ENCODE assay signal across 26 cellular contexts in genomic region chr6:7636151-7636550, GRCh38. TPM values are rescaled to one million over a fixed set of nuclear protein-coding genes. Genes with fewer than 3 reads are reported as not detected.
DNase-seq lines count a peak whose midpoint lies in the region; FAIRE-seq and TF ChIP-seq lines count a peak whose summit lies in the region.
"Had no signal": no experiment of that assay in that cellular context is flagged by ENCODE, and none has a peak within 500 bp of the region (broad histone marks: within the 10 kb centered on the region; RNA-seq: fewer than 3 reads in every experiment).

No MANE protein-coding gene starts in this region.

- peak; percentile 20 for FAIRE-seq in HTR-8/SVneo (lab: Jason Lieb, UNC)
- FAIRE-seq: A549, D721Med, GM12892, K562 had no signal

- H3K27ac ChIP-seq in RWPE1: no peak overlapping the region
- H3K27ac ChIP-seq: A549; BLaER1 treated with 17β-estradiol and CSF1 and Interleukin-3, amounts not matched to agents 10 nM and 100 nM; HL-60; SK-N-MC had no signal

- in situ Hi-C loops in astrocyte of the spinal cord (cut with HindIII; ENCODE audit: low sequenced_read_pairs): no loop called here

- POLR2A ChIA-PET in RWPE1 (lab: Yijun Ruan, JAX; ENCODE audit: low non-redundant PET): no interaction called here

- DNase-seq in Daoy (ENCODE audit: low read depth) (peak; percentile 54), HTR-8/SVneo (ENCODE audit: insufficient read length, low spot score) (no peak), astrocyte of the spinal cord (ENCODE audit: low read depth, low spot score) (peak; percentile 19), kidney tubule cell (ENCODE audit: low spot score) (peak; percentile 59), RWPE1 (ENCODE audit: low spot score) (no peak), Kasumi-1 (lab: John Stamatoyannopoulos, UW) (no peak), DMS79 treated with DMSO at 0.1 percent for 48 hours (lab: John Stamatoyannopoulos, UW) (no peak)
- DNase-seq: AML-193; CD4-positive, alpha-beta T cell; DMS53; NCI-H1048; NCI-H1417 treated with DMSO at 0.1 percent for 48 hours; NCI-H1694 treated with DMSO at 0.1 percent for 48 hours; NCI-H2081 treated with DMSO at 0.1 percent for 48 hours; NCI-H2171; NCI-H226; NCI-H510A; NCI-H69; SIG-M5 had no signal

- CTCF ChIA-PET in RWPE1 (lab: Yijun Ruan, JAX): no interaction called here

- no peak for TF ChIP-seq CTCF in astrocyte of the spinal cord (IDR thresholded peaks at IDR 0.05; ENCODE audit: low read depth, low read length)
- TF ChIP-seq CTCF in RWPE1 (conservative IDR thresholded peaks at IDR 0.05; ENCODE audit: low read depth): no peak

- no peak overlapping the region for H3K4me3 ChIP-seq in astrocyte of the spinal cord (ENCODE audit: low read depth, low read length)
- H3K4me3 ChIP-seq: A549; BLaER1 treated with 17β-estradiol and CSF1 and Interleukin-3, amounts not matched to agents 10 nM and 100 nM; K562; SK-N-MC had no signal

RNA-seq across cellular contexts. Expression of gene SNRNP48, which starts 46.2 kb away (rescaled TPM):
- total RNA-seq in Daoy (2014; rRNA removed; shearing (Covaris generic)): 15.5 and 15.9 TPM in 2 replicates

Comparison
In these comparisons a context has a peak if more than half of its experiments do, and no peak if none do; other contexts are left out.
1. DNase-seq: peak in Daoy (single experiment), astrocyte of the spinal cord (single experiment) and kidney tubule cell (single experiment); none in HTR-8/SVneo (single experiment), RWPE1 (single experiment), Kasumi-1 (0 of 2) and DMS79 treated with DMSO at 0.1 percent for 48 hours (single experiment).